Comparison of ENCODE assay signal across 7 cellular contexts in genomic region chr7:66028342-66028741, GRCh38. TPM values are rescaled to one million over a fixed set of nuclear protein-coding genes. Genes with fewer than 3 reads are reported as not detected.
A peak's percentile ranks its signal among the peaks of the same experiment; 100 is the strongest.
DNase-seq lines count a peak whose midpoint lies in the region; ATAC-seq, FAIRE-seq and TF ChIP-seq lines count a peak whose summit lies in the region.
"Not testable (repeated sequence)": the region's sequence is repeated elsewhere in the genome, so short reads cannot be mapped to it uniquely, and the experiment has no call there.

No MANE protein-coding gene starts in this region.

- not testable (repeated sequence) for H3K36me3 ChIP-seq in OCI-LY7 (ENCODE audit: insufficient read depth, low read length); endothelial cell of umbilical vein (ENCODE audit: control insufficient read depth in 2 of 2, extremely low read depth in 1 of 2, insufficient read depth in 2 of 2, low read length in 2 of 2); lower lobe of right lung; osteoblast (ENCODE audit: insufficient read depth, low read length); thyroid gland; upper lobe of right lung

- WGBS in thyroid gland, 2 donors, result 16 to 22% methylated on average over 3 of the region's 3 CpGs

- BruUV-seq in OCI-LY7 (replicated peaks; lab: Mats Ljungman, UMichigan); endothelial cell of umbilical vein (replicated peaks; lab: Mats Ljungman, UMichigan): not testable (repeated sequence)

- not testable (repeated sequence) for H3K9me3 ChIP-seq in OCI-LY7 (ENCODE audit: low read length); endothelial cell of umbilical vein (replicated peaks; ENCODE audit: control insufficient read depth, insufficient read depth, low read length); lower lobe of right lung; osteoblast (ENCODE audit: low read depth, low read length); thyroid gland; upper lobe of right lung

- 0 out of 2 replicates have a peak overlapping the region, but pooled peaks have one; percentile 19 for H2AFZ ChIP-seq in OCI-LY7 (ENCODE audit: low read length)
- H2AFZ ChIP-seq in endothelial cell of umbilical vein (ENCODE audit: low read depth, low read length), result not testable (repeated sequence)
- H2AFZ ChIP-seq in osteoblast (ENCODE audit: low read length), result peak overlapping the region; percentile 50

- POLR2A ChIA-PET in OCI-LY7 (lab: Charles Lee), result not testable (repeated sequence)
- POLR2A ChIA-PET in endothelial cell of umbilical vein (lab: Charles Lee), result interaction anchor here (0.5 kb wide), 1 partner anchor 86 kb away, joined by 3 read pairs; the partner anchor contains the start of gene CRCP

- H3K4me1 ChIP-seq in OCI-LY7 (ENCODE audit: insufficient read depth, low read length, poor library complexity, severe bottlenecking); endothelial cell of umbilical vein (ENCODE audit: control insufficient read depth, extremely low read depth, insufficient read depth, low read length); osteoblast (ENCODE audit: insufficient read depth, low read length): not testable (repeated sequence)
- peaks cover 14% of the 10 kb centered on the region for H3K4me1 ChIP-seq in lower lobe of right lung
- peaks cover 16 to 26% of the 10 kb centered on the region in 2 donors for H3K4me1 ChIP-seq in thyroid gland
- peaks cover 10% of the 10 kb centered on the region for H3K4me1 ChIP-seq in upper lobe of right lung

- H3K9ac ChIP-seq in endothelial cell of umbilical vein (replicated peaks; ENCODE audit: extremely low read depth, insufficient read depth, low read length), result not testable (repeated sequence)

- H3K9me1 ChIP-seq in endothelial cell of umbilical vein (replicated peaks; ENCODE audit: control insufficient read depth, extremely low read depth, insufficient read depth, low read length), result not testable (repeated sequence)

- ATAC-seq in lower lobe of right lung (peak; percentile 61 to 74), upper lobe of right lung (peak; percentile 47)

- intact Hi-C loops in OCI-LY7 (cut with micrococcal nuclease; ENCODE audit: unreplicated experiment); endothelial cell of umbilical vein (cut with micrococcal nuclease); lower lobe of right lung (cut with DNase I); thyroid gland (cut with DNase I); upper lobe of right lung (cut with DNase I): not testable (repeated sequence)

- not testable (repeated sequence) for H4K20me1 ChIP-seq in OCI-LY7 (ENCODE audit: insufficient read depth, low read length); endothelial cell of umbilical vein (replicated peaks; ENCODE audit: control insufficient read depth, extremely low read depth, insufficient read depth, low read length); osteoblast (ENCODE audit: insufficient read depth, low read length)

- not testable (repeated sequence) for H3K9me2 ChIP-seq in OCI-LY7 (ENCODE audit: insufficient read depth, low read length)

- TF ChIP-seq CTCF in OCI-LY7 (conservative IDR thresholded peaks at IDR 0.05; ENCODE audit: low read length); endothelial cell of umbilical vein (IDR thresholded peaks at IDR 0.05; ENCODE audit: extremely low read depth in 1 of 2, insufficient read depth in 1 of 2, low read depth in 1 of 2, low read length in 2 of 2); lower lobe of right lung (IDR thresholded peaks at IDR 0.05); osteoblast (IDR thresholded peaks at IDR 0.05; ENCODE audit: extremely low read depth, low read depth, low read length); thyroid gland (IDR thresholded peaks at IDR 0.05); upper lobe of right lung (IDR thresholded peaks at IDR 0.05): not testable (repeated sequence)

- H3K27ac ChIP-seq in OCI-LY7 (ENCODE audit: low read depth, low read length, poor library complexity, severe bottlenecking); endothelial cell of umbilical vein (ENCODE audit: insufficient read depth, low read depth, low read length); osteoblast (ENCODE audit: low read depth, low read length): not testable (repeated sequence)
- H3K27ac ChIP-seq in lower lobe of right lung (peak overlapping the region; percentile 20), thyroid gland (peak overlapping the region in 2 of 3 donors; percentile 12 to 63), upper lobe of right lung (peak overlapping the region; percentile 47)

- H3K4me2 ChIP-seq in OCI-LY7 (ENCODE audit: low read length); endothelial cell of umbilical vein (ENCODE audit: insufficient read depth, low read length); osteoblast (ENCODE audit: insufficient read depth, low read length): not testable (repeated sequence)

- not testable (repeated sequence) for H3K27me3 ChIP-seq in endothelial cell of umbilical vein (ENCODE audit: control insufficient read depth in 2 of 2, insufficient read depth in 2 of 2, low read length in 2 of 2); lower lobe of right lung (ENCODE audit: low read depth); osteoblast (ENCODE audit: insufficient read depth, low read length); thyroid gland; upper lobe of right lung

- FAIRE-seq in GM18507 (lab: Jason Lieb, UNC) (peak; percentile 35), endothelial cell of umbilical vein (lab: Jason Lieb, UNC) (peak; percentile 53)

- CTCF ChIA-PET in OCI-LY7 (lab: Charles Lee; ENCODE audit: unreplicated experiment); endothelial cell of umbilical vein (lab: Charles Lee): not testable (repeated sequence)

- H3K79me2 ChIP-seq in OCI-LY7 (ENCODE audit: insufficient read depth, low read depth, low read length); endothelial cell of umbilical vein (ENCODE audit: control insufficient read depth, insufficient read depth, low read length); osteoblast (ENCODE audit: insufficient read depth, low read length): not testable (repeated sequence)

- DNase-seq in GM18507 (ENCODE audit: extremely low spot score, insufficient read length, low read depth); OCI-LY7 (ENCODE audit: low spot score); endothelial cell of umbilical vein (ENCODE audit: low read depth, low spot score); lower lobe of right lung; osteoblast (ENCODE audit: insufficient read length, low spot score, missing footprints); thyroid gland; upper lobe of right lung: not testable (repeated sequence)

- TF ChIP-seq POLR2A in endothelial cell of umbilical vein (IDR thresholded peaks at IDR 0.05; ENCODE audit: low read depth, low read length); thyroid gland (IDR thresholded peaks at IDR 0.05): not testable (repeated sequence)

- dilution Hi-C loops in endothelial cell of umbilical vein (cut with MboI; ENCODE audit: extremely low pct_ligation_motif_present, low sequenced_read_pairs), result not testable (repeated sequence)

- not testable (repeated sequence) for H3K4me3 ChIP-seq in OCI-LY7 (ENCODE audit: low read depth, low read length, poor library complexity, severe bottlenecking); endothelial cell of umbilical vein (replicated peaks in 1 of 3; ENCODE audit: insufficient read depth in 1 of 3, low read depth in 1 of 3, low read length in 3 of 3); lower lobe of right lung; osteoblast (ENCODE audit: insufficient read depth, low read length); thyroid gland (replicated peaks in 1 of 3); upper lobe of right lung

RNA-seq across cellular contexts. Expression of gene GUSB, which starts 46.3 kb away (rescaled TPM):
- 44.7 and 49.5 TPM in 2 replicates for total RNA-seq in OCI-LY7 (2014; rRNA removed; shearing (Covaris generic))
- total RNA-seq in OCI-LY7 (2022), result 50.9 and 61.6 TPM in 2 replicates
- total RNA-seq in endothelial cell of umbilical vein, result 46.4 and 55.7 TPM in 2 replicates
- polyA plus RNA-seq in endothelial cell of umbilical vein, result 98.8 and 107 TPM in 2 replicates
- polyA plus RNA-seq in endothelial cell of umbilical vein (2011; cell fraction: cytosol; rRNA removed), result 79.3 and 83.3 TPM in 2 replicates
- 192 and 203 TPM in 2 replicates for polyA plus RNA-seq in endothelial cell of umbilical vein (2011; cell fraction: nucleus; rRNA removed)
- polyA plus RNA-seq in endothelial cell of umbilical vein (2012), result 39.6 and 41.9 TPM in 2 replicates
- polyA minus RNA-seq in endothelial cell of umbilical vein, result 79.5 and 81.0 TPM in 2 replicates
- polyA minus RNA-seq in endothelial cell of umbilical vein (2011; cell fraction: cytosol; rRNA and poly(A)+ RNA removed), result 35.5 TPM
- 28.9 and 45.0 TPM in 2 replicates for polyA minus RNA-seq in endothelial cell of umbilical vein (2011; cell fraction: nucleus; rRNA and poly(A)+ RNA removed)
- 88.6 TPM for total RNA-seq in lower lobe of right lung
- 25.3 and 32.6 TPM in 2 replicates for total RNA-seq in osteoblast
- total RNA-seq in thyroid gland, result 10 to 100 TPM; 30.1 to 51.5 (median 37.6) TPM
- 75.1 TPM for total RNA-seq in upper lobe of right lung

RNA-seq across cellular contexts. Expression of gene ASL, which starts 47.3 kb away (rescaled TPM):
- total RNA-seq in OCI-LY7 (2014; rRNA removed; shearing (Covaris generic)), result 21.5 and 22.2 TPM in 2 replicates
- total RNA-seq in OCI-LY7 (2022) (23.2 and 25.7 TPM in 2 replicates), endothelial cell of umbilical vein (48.4 and 50.5 TPM in 2 replicates), lower lobe of right lung (48.7 TPM), osteoblast (52.2 and 53.6 TPM in 2 replicates), thyroid gland (10 to 100 TPM; 25.1 to 89.5 (median 50.2) TPM), upper lobe of right lung (54.0 TPM)
- polyA plus RNA-seq in endothelial cell of umbilical vein, result 57.8 and 62.4 TPM in 2 replicates
- 41.1 and 45.6 TPM in 2 replicates for polyA plus RNA-seq in endothelial cell of umbilical vein (2011; cell fraction: cytosol; rRNA removed)
- polyA plus RNA-seq in endothelial cell of umbilical vein (2011; cell fraction: nucleus; rRNA removed), result 104 and 108 TPM in 2 replicates
- 35.0 and 38.4 TPM in 2 replicates for polyA plus RNA-seq in endothelial cell of umbilical vein (2012)
- 33.8 and 37.0 TPM in 2 replicates for polyA minus RNA-seq in endothelial cell of umbilical vein
- 19.5 TPM for polyA minus RNA-seq in endothelial cell of umbilical vein (2011; cell fraction: cytosol; rRNA and poly(A)+ RNA removed)
- 15.5 and 31.3 TPM in 2 replicates for polyA minus RNA-seq in endothelial cell of umbilical vein (2011; cell fraction: nucleus; rRNA and poly(A)+ RNA removed)
